8 cellular contexts compared by ENCODE assay signal in genomic region chr7:135169936-135170222, GRCh38. TPM values are rescaled to one million over a fixed set of nuclear protein-coding genes. Genes with fewer than 3 reads are reported as not detected.
A peak's percentile ranks its signal among the peaks of the same experiment; 100 is the strongest.
DNase-seq lines count a peak whose midpoint lies in the region; ATAC-seq and TF ChIP-seq lines count a peak whose summit lies in the region.

No MANE protein-coding gene starts in this region.

- peak overlapping the region; percentile 97 to 99 for H3K27ac ChIP-seq in lung (ENCODE audit: low read depth in 1 of 2, low read length in 1 of 2)

- no peaks in the 10 kb centered on the region for H3K27me3 ChIP-seq in lung (ENCODE audit: control insufficient read depth, insufficient read depth)

- TF ChIP-seq CTCF in GM12875 (IDR thresholded peaks at IDR 0.05; ENCODE audit: borderline replicate concordance, insufficient read depth, low read depth, low read length): no peak
- no peak for TF ChIP-seq CTCF in astrocyte of the cerebellum (IDR thresholded peaks at IDR 0.05; ENCODE audit: low read depth, low read length, missing control alignments)
- TF ChIP-seq CTCF in lung (IDR thresholded peaks at IDR 0.05; ENCODE audit: control extremely low read depth, extremely low read depth): no peak

- ATAC-seq in lung (ENCODE audit: insufficient read depth, low FRiP score) (no peak), GM18870 (IDR thresholded peaks at IDR 0.05; ENCODE audit: unreplicated experiment) (no peak), left colon (no peak)

- H3K4me1 ChIP-seq in lung (ENCODE audit: control insufficient read depth in 2 of 2, insufficient read depth in 2 of 2, low read length in 2 of 2): peaks cover 7 to 33% of the 10 kb centered on the region in 2 donors

- peaks cover 0 to 33% of the 10 kb centered on the region in 2 donors for H3K36me3 ChIP-seq in lung (ENCODE audit: control insufficient read depth in 2 of 2, insufficient read depth in 2 of 2, low read length in 2 of 2)

- WGBS in lung, 2 donors: 1% methylated on average over 9 of the region's 9 CpGs

- H3K9me3 ChIP-seq in lung (ENCODE audit: control insufficient read depth in 2 of 2, insufficient read depth in 1 of 2, low read length in 1 of 2): no peaks in the 10 kb centered on the region

- intact Hi-C loops in left colon (cut with DNase I, micrococcal nuclease): loop anchor here in 1 of 2 donors (5.0 kb wide), 1 partner anchor 178 kb away; no protein-coding TSS in a partner anchor

- DNase-seq in HT1080 (ENCODE audit: low read depth) (peak; percentile 8), astrocyte of the cerebellum (ENCODE audit: low read depth) (no peak), lung (ENCODE audit: low spot score) (no peak), NCI-H748 treated with DMSO at 0.1 percent for 48 hours (lab: John Stamatoyannopoulos, UW) (no peak), ACHN (no peak), left colon (no peak)

- H3K4me3 ChIP-seq in GM12875 (ENCODE audit: low read depth, low read length) (peak overlapping the region; percentile 70), astrocyte of the cerebellum (ENCODE audit: low read depth, low read length) (peak overlapping the region; percentile 76), lung (peak overlapping the region; percentile 97)

- in situ Hi-C loops in astrocyte of the cerebellum (cut with HindIII; ENCODE audit: low sequenced_read_pairs): no loop called here
- in situ Hi-C loops in ACHN (cut with HindIII; ENCODE audit: low pct_ligation_motif_present, low pct_unique_long_range_greater_than_20kb, low sequenced_read_pairs): loop anchor here (25.0 kb wide), 1 partner anchor 183 kb away; the partner anchor contains the start of gene AGBL3

RNA-seq across cellular contexts. Expression of gene CYREN, which starts 0.6 kb away (rescaled TPM):
- 68.0 and 69.9 TPM in 2 replicates for total RNA-seq in HT1080 (2014; rRNA removed; shearing (Covaris generic))
- 43.7 and 44.1 TPM in 2 replicates for polyA plus RNA-seq in HT1080 (2015; cell fraction: cytosol; rRNA removed)
- polyA plus RNA-seq in HT1080 (2015; cell fraction: nucleus; rRNA removed): 35.3 and 43.8 TPM in 2 replicates
- 10 to 100 TPM; 40.0 to 50.2 TPM for total RNA-seq in lung
- polyA plus RNA-seq in lung: 10 to 100 TPM; 22.4 to 39.5 TPM
- 10 to 100 TPM; 32.8 to 44.6 TPM for total RNA-seq in left colon

RNA-seq across cellular contexts. Expression of gene TMEM140, which starts 22.0 kb away (rescaled TPM):
- 0.60 and 1.8 TPM in 2 replicates for total RNA-seq in HT1080 (2014; rRNA removed; shearing (Covaris generic))
- polyA plus RNA-seq in HT1080 (2015; cell fraction: cytosol; rRNA removed): 0.09 and 0.42 TPM in 2 replicates
- 0.27 and 0.31 TPM in 2 replicates for polyA plus RNA-seq in HT1080 (2015; cell fraction: nucleus; rRNA removed)
- 10 to 100 TPM; 16.1 to 19.7 TPM for total RNA-seq in lung
- 10 to 100 TPM; 17.4 to 35.2 TPM for polyA plus RNA-seq in lung
- 10 to 100 TPM in 1 of 2 donors, 1 to 10 TPM in 1; 7.4 to 18.3 TPM for total RNA-seq in left colon

RNA-seq across cellular contexts. Expression of gene WDR91, which starts 41.4 kb away (rescaled TPM):
- total RNA-seq in HT1080 (2014; rRNA removed; shearing (Covaris generic)): 3.9 and 4.1 TPM in 2 replicates
- 2.8 and 4.3 TPM in 2 replicates for polyA plus RNA-seq in HT1080 (2015; cell fraction: cytosol; rRNA removed)
- polyA plus RNA-seq in HT1080 (2015; cell fraction: nucleus; rRNA removed): 11.6 and 18.8 TPM in 2 replicates
- total RNA-seq in lung: 10 to 100 TPM; 28.0 to 47.8 TPM
- 10 to 100 TPM; 11.3 to 15.1 TPM for polyA plus RNA-seq in lung
- total RNA-seq in left colon: 1 to 10 TPM; 6.3 to 8.8 TPM
